In genomic region chr1:99634971-99635624, GRCh38 we compare ENCODE assay signal across 2 cellular contexts.
A peak's percentile ranks its signal among the peaks of the same experiment; 100 is the strongest.
TF ChIP-seq lines count a peak whose summit lies in the region.

No MANE protein-coding gene starts in this region.

TF ChIP-seq in HepG2, 621 proteins besides CTCF, POLR2A, EP300 and RAD21 (continues in another document):
- no peak for TF ChIP-seq ZNF576 (CRISPR knock-in tag; IDR thresholded peaks at IDR 0.05)
- TF ChIP-seq ZFAT (CRISPR knock-in tag; conservative IDR thresholded peaks at IDR 0.05): no peak
- TF ChIP-seq SOX5 (CRISPR knock-in tag; IDR thresholded peaks at IDR 0.05; ENCODE audit: borderline replicate concordance): 0 out of 2 replicates have a peak, but pooled peaks have one; percentile 33
- no peak for TF ChIP-seq SRSF1 (optimal IDR thresholded peaks at IDR 0.05; ENCODE audit: low read depth, low read length)
- TF ChIP-seq ZSCAN9 (CRISPR knock-in tag; IDR thresholded peaks at IDR 0.05; ENCODE audit: borderline replicate concordance): no peak
- no peak for TF ChIP-seq ZNF30 (CRISPR knock-in tag; IDR thresholded peaks at IDR 0.05)
- no peak for TF ChIP-seq WIZ (CRISPR knock-in tag; IDR thresholded peaks at IDR 0.05)
- TF ChIP-seq CEBPG (CRISPR knock-in tag; IDR thresholded peaks at IDR 0.05): no peak
- TF ChIP-seq ZBTB42 (CRISPR knock-in tag; IDR thresholded peaks at IDR 0.05): no peak
- TF ChIP-seq KAT8 (CRISPR knock-in tag; IDR thresholded peaks at IDR 0.05): peak; percentile 37; the same call in 1 of the 2 replicates
- TF ChIP-seq HDAC2 (CRISPR knock-in tag; IDR thresholded peaks at IDR 0.05): peak; percentile 28; the same call in 1 of the 2 replicates
- no peak for TF ChIP-seq GATA4 (IDR thresholded peaks at IDR 0.05; ENCODE audit: borderline replicate concordance, low read depth)
- no peak for TF ChIP-seq ZSCAN22 (CRISPR knock-in tag; IDR thresholded peaks at IDR 0.05)
- no peak for TF ChIP-seq KLF11 (CRISPR knock-in tag; IDR thresholded peaks at IDR 0.05)
- TF ChIP-seq NR2F2 (IDR thresholded peaks at IDR 0.05; ENCODE audit: borderline replicate concordance, low read depth): no peak
- TF ChIP-seq PATZ1 (CRISPR knock-in tag; IDR thresholded peaks at IDR 0.05): 0 out of 2 replicates have a peak, but pooled peaks have one; percentile 23
- TF ChIP-seq FOXA1 (IDR thresholded peaks at IDR 0.05): no peak
- TF ChIP-seq FOXA1 (CRISPR knock-in tag; IDR thresholded peaks at IDR 0.05): peak; percentile 78
- no peak for TF ChIP-seq ZSCAN21 (CRISPR knock-in tag; IDR thresholded peaks at IDR 0.05; ENCODE audit: borderline replicate concordance)
- peak; percentile 40 for TF ChIP-seq NCOA2 (CRISPR knock-in tag; IDR thresholded peaks at IDR 0.05)
- peak; percentile 59 for TF ChIP-seq BCL6 (CRISPR knock-in tag; IDR thresholded peaks at IDR 0.05)
- TF ChIP-seq ESRRA (CRISPR knock-in tag; IDR thresholded peaks at IDR 0.05; ENCODE audit: low read depth): no peak
- no peak for TF ChIP-seq FOSL1 (CRISPR knock-in tag; IDR thresholded peaks at IDR 0.05; ENCODE audit: borderline replicate concordance)
- no peak for TF ChIP-seq ATF6 (CRISPR knock-in tag; conservative IDR thresholded peaks at IDR 0.05)
- 0 out of 2 replicates have a peak, but pooled peaks have one; percentile 25 for TF ChIP-seq ZGPAT (CRISPR knock-in tag; IDR thresholded peaks at IDR 0.05)

TF ChIP-seq in HEK293T, 16 proteins besides CTCF, POLR2A, EP300 and RAD21 (continued from another document):
- TF ChIP-seq L3MBTL2 (conservative IDR thresholded peaks at IDR 0.05) (no peak), SUZ12 (IDR thresholded peaks at IDR 0.05) (no peak), PKNOX1 (IDR thresholded peaks at IDR 0.05) (no peak), ARNT (IDR thresholded peaks at IDR 0.05) (no peak), ELF4 (IDR thresholded peaks at IDR 0.05) (no peak), FOXA1 (IDR thresholded peaks at IDR 0.05) (no peak), HDGF (IDR thresholded peaks at IDR 0.05; ENCODE audit: borderline replicate concordance) (no peak), SP1 (IDR thresholded peaks at IDR 0.05) (no peak), TARDBP (IDR thresholded peaks at IDR 0.05) (no peak), FOXM1 (IDR thresholded peaks at IDR 0.05; ENCODE audit: borderline replicate concordance) (no peak), NFRKB (IDR thresholded peaks at IDR 0.05) (no peak)
